8 cellular contexts compared by ENCODE assay signal in genomic region chr16:67966549-67967182, GRCh38. TPM values are rescaled to one million over a fixed set of nuclear protein-coding genes. Genes with fewer than 3 reads are reported as not detected.
DNase-seq lines count a peak whose midpoint lies in the region; ATAC-seq and TF ChIP-seq lines count a peak whose summit lies in the region.

No MANE protein-coding gene starts in this region.

- no peaks in the 10 kb centered on the region for H3K9me3 ChIP-seq in muscle layer of colon (ENCODE audit: low read length)

- in situ Hi-C loops in Caki2 (cut with HindIII; ENCODE audit: low pct_unique_long_range_greater_than_20kb, low sequenced_read_pairs), result no loop called here

- peak overlapping the region; percentile 84 for H3K4me3 ChIP-seq in choroid plexus epithelial cell (ENCODE audit: low read depth, low read length)
- peak overlapping the region; percentile 52 to 98 for H3K4me3 ChIP-seq in muscle layer of colon (ENCODE audit: low read depth in 1 of 2, low read length in 2 of 2)

- peak overlapping the region; percentile 87 for H3K27ac ChIP-seq in muscle layer of colon (ENCODE audit: low read depth, low read length)

- no peak for TF ChIP-seq CTCF in choroid plexus epithelial cell (conservative IDR thresholded peaks at IDR 0.05; ENCODE audit: low read depth, low read length)

- H3K4me1 ChIP-seq in muscle layer of colon (ENCODE audit: insufficient read depth, low read length), result peaks cover 46% of the 10 kb centered on the region

- H3K27me3 ChIP-seq in muscle layer of colon (ENCODE audit: control insufficient read depth in 1 of 2, insufficient read depth in 2 of 2, low read length in 2 of 2), result no peaks in the 10 kb centered on the region

- peak overlapping the region; percentile 98 for H3K9ac ChIP-seq in muscle layer of colon (ENCODE audit: low read length)

- ATAC-seq in HG02852 (IDR thresholded peaks at IDR 0.05; ENCODE audit: unreplicated experiment) (no peak), GM18861 (IDR thresholded peaks at IDR 0.05; ENCODE audit: unreplicated experiment) (no peak)

- peak; percentile 54 for DNase-seq in Caki2 (ENCODE audit: low read depth)
- DNase-seq in NCI-H226, result peak; percentile 78
- DNase-seq in choroid plexus epithelial cell (ENCODE audit: low read depth), result peak; percentile 37
- no peak for DNase-seq in activated CD4-positive, CD25-positive, alpha-beta regulatory T cell treated with anti-CD3 and anti-CD28 coated beads, Interleukin-2, amount 50 U/mL, for 72 hours
- DNase-seq in NCI-H128 (lab: John Stamatoyannopoulos, UW; ENCODE audit: unreplicated experiment), result no peak

- H3K36me3 ChIP-seq in muscle layer of colon (ENCODE audit: insufficient read depth, low read length), result peaks cover 18% of the 10 kb centered on the region

RNA-seq across cellular contexts. Expression of gene SLC12A4, which starts 1.8 kb away (rescaled TPM):
- total RNA-seq in Caki2 (2014; rRNA removed; shearing (Covaris generic); ENCODE audit: low replicate concordance), result 19.8 and 49.8 TPM in 2 replicates

RNA-seq across cellular contexts. Expression of gene DPEP3, which starts 13.6 kb away (rescaled TPM):
- not detected in 2 replicates for total RNA-seq in Caki2 (2014; rRNA removed; shearing (Covaris generic); ENCODE audit: low replicate concordance)

RNA-seq across cellular contexts. Expression of gene LCAT, which starts 22.7 kb away (rescaled TPM):
- 1.7 and 4.6 TPM in 2 replicates for total RNA-seq in Caki2 (2014; rRNA removed; shearing (Covaris generic); ENCODE audit: low replicate concordance)

RNA-seq across cellular contexts. Expression of gene PSMB10, which starts 30.0 kb away (rescaled TPM):
- total RNA-seq in Caki2 (2014; rRNA removed; shearing (Covaris generic); ENCODE audit: low replicate concordance), result 28.8 and 62.9 TPM in 2 replicates

RNA-seq across cellular contexts. Expression of gene DPEP2, which starts 32.6 kb away (rescaled TPM):
- total RNA-seq in Caki2 (2014; rRNA removed; shearing (Covaris generic); ENCODE audit: low replicate concordance), result not detected in 2 replicates

Comparison
In these comparisons a context has a peak if more than half of its experiments do, and no peak if none do; other contexts are left out.
1. DNase-seq: peak in Caki2 (single experiment), NCI-H226 (single experiment) and choroid plexus epithelial cell (single experiment); none in activated CD4-positive, CD25-positive, alpha-beta regulatory T cell treated with anti-CD3 and anti-CD28 coated beads, Interleukin-2, amount 50 U/mL, for 72 hours (single experiment) and NCI-H128 (single experiment).